In genomic region chr7:143362126-143362961, GRCh38 we compare ENCODE assay signal across 8 cellular contexts. TPM values are rescaled to one million over a fixed set of nuclear protein-coding genes. Genes with fewer than 3 reads are reported as not detected.
DNase-seq lines count a peak whose midpoint lies in the region; ATAC-seq and TF ChIP-seq lines count a peak whose summit lies in the region.

Gene FAM131B (minus strand): TSS chr7:143362713. CDS start chr7:143362603, 110 bp downstream.

- DNase-seq in COR-L47 (lab: John Stamatoyannopoulos, UW) (peak; percentile 13), HEK293T (ENCODE audit: extremely low spot score) (peak; percentile 66), NCI-H446 (lab: John Stamatoyannopoulos, UW) (no peak), A172 (ENCODE audit: low spot score) (no peak), SKM-1 treated with dmso at 0.1 percent for 144 hours (lab: John Stamatoyannopoulos, UW; ENCODE audit: unreplicated experiment) (no peak)
- DNase-seq in activated CD4-positive, alpha-beta T cell treated with anti-CD3 and anti-CD28 coated beads, Interleukin-2, amount 10 ng/mL, durations not matched to agents 7 days and 5 days: peak; percentile 35
- DNase-seq in naive thymus-derived CD8-positive, alpha-beta T cell: peak in 6 of 10 donors; percentile 18 to 47 (median 39)

- POLR2A ChIA-PET in HEK293T (lab: Yijun Ruan, JAX): interaction anchor here (1.0 to 1.4 kb wide), 2 partner anchors 18 to 20 kb away, joined by 3 read pairs; no protein-coding TSS in a partner anchor
- POLR2A ChIA-PET in activated CD4-positive, alpha-beta T cell treated with anti-CD3 and anti-CD28 coated beads, Interleukin-2, amount 10 ng/mL, durations not matched to agents 7 days and 5 days (lab: Charles Lee): no interaction called here
- POLR2A ChIA-PET in naive thymus-derived CD8-positive, alpha-beta T cell (lab: Charles Lee): interaction anchor here (0.7 to 3.1 kb wide), 4 partner anchors 12 to 21 kb away, joined by 3 to 14 read pairs (median 8); no protein-coding TSS in a partner anchor

- H3K36me3 Mint-ChIP-seq in activated CD4-positive, alpha-beta T cell treated with anti-CD3 and anti-CD28 coated beads, Interleukin-2, amount 10 ng/mL, durations not matched to agents 7 days and 5 days (ENCODE audit: low read depth): no peaks in the 10 kb centered on the region
- H3K36me3 Mint-ChIP-seq in naive thymus-derived CD8-positive, alpha-beta T cell: no peaks in the 10 kb centered on the region

- CTCF ChIA-PET in HEK293T (lab: Yijun Ruan, JAX): no interaction called here
- CTCF ChIA-PET in activated CD4-positive, alpha-beta T cell treated with anti-CD3 and anti-CD28 coated beads, Interleukin-2, amount 10 ng/mL, durations not matched to agents 7 days and 5 days (lab: Charles Lee): interaction anchor here (0.9 to 2.0 kb wide), 2 partner anchors 14 to 17 kb away, joined by 4 to 8 read pairs; no protein-coding TSS in a partner anchor

- ATAC-seq in esophagus mucosa: peak; percentile 41
- ATAC-seq in naive thymus-derived CD8-positive, alpha-beta T cell: peak; percentile 80 to 86

- peaks cover 63% of the 10 kb centered on the region for H3K27me3 Mint-ChIP-seq in activated CD4-positive, alpha-beta T cell treated with anti-CD3 and anti-CD28 coated beads, Interleukin-2, amount 10 ng/mL, durations not matched to agents 7 days and 5 days
- H3K27me3 Mint-ChIP-seq in naive thymus-derived CD8-positive, alpha-beta T cell: peaks cover 8 to 33% (median 11%) of the 10 kb centered on the region in 5 donors

- peaks cover 8% of the 10 kb centered on the region for H3K4me1 Mint-ChIP-seq in activated CD4-positive, alpha-beta T cell treated with anti-CD3 and anti-CD28 coated beads, Interleukin-2, amount 10 ng/mL, durations not matched to agents 7 days and 5 days
- peaks cover 9 to 17% (median 11%) of the 10 kb centered on the region in 4 donors for H3K4me1 Mint-ChIP-seq in naive thymus-derived CD8-positive, alpha-beta T cell

- H3K27ac Mint-ChIP-seq in activated CD4-positive, alpha-beta T cell treated with anti-CD3 and anti-CD28 coated beads, Interleukin-2, amount 10 ng/mL, durations not matched to agents 7 days and 5 days: no peak within 1 kb of the TSS
- H3K27ac Mint-ChIP-seq in naive thymus-derived CD8-positive, alpha-beta T cell: peak within 1 kb of the TSS in 8 of 10 donors; percentile 7 to 83 (median 64)

- peak within 1 kb of the TSS; percentile 78 for H3K4me3 Mint-ChIP-seq in activated CD4-positive, alpha-beta T cell treated with anti-CD3 and anti-CD28 coated beads, Interleukin-2, amount 10 ng/mL, durations not matched to agents 7 days and 5 days
- peak within 1 kb of the TSS; percentile 62 to 93 (median 87) for H3K4me3 Mint-ChIP-seq in naive thymus-derived CD8-positive, alpha-beta T cell

- no peaks in the 10 kb centered on the region for H3K9me3 Mint-ChIP-seq in activated CD4-positive, alpha-beta T cell treated with anti-CD3 and anti-CD28 coated beads, Interleukin-2, amount 10 ng/mL, durations not matched to agents 7 days and 5 days
- H3K9me3 Mint-ChIP-seq in naive thymus-derived CD8-positive, alpha-beta T cell: no peaks in the 10 kb centered on the region

TF ChIP-seq in HEK293T, 16 proteins besides CTCF, POLR2A, EP300 and RAD21:
- TF ChIP-seq BHLHE40 (IDR thresholded peaks at IDR 0.05; ENCODE audit: borderline replicate concordance) (no peak), TARDBP (IDR thresholded peaks at IDR 0.05) (no peak), L3MBTL2 (conservative IDR thresholded peaks at IDR 0.05) (no peak), FOXA1 (IDR thresholded peaks at IDR 0.05) (no peak), PKNOX1 (IDR thresholded peaks at IDR 0.05) (no peak), FOXM1 (IDR thresholded peaks at IDR 0.05; ENCODE audit: borderline replicate concordance) (0 out of 2 replicates have a peak, but pooled peaks have one; percentile 17), ELF4 (IDR thresholded peaks at IDR 0.05) (no peak)

RNA-seq across cellular contexts. Expression of gene FAM131B, which starts in this region (rescaled TPM):
- under 1 TPM; 0.29 to 0.30 TPM for total RNA-seq in activated CD4-positive, alpha-beta T cell treated with anti-CD3 and anti-CD28 coated beads, Interleukin-2, amount 10 ng/mL, durations not matched to agents 7 days and 5 days
- 0.44 TPM for total RNA-seq in esophagus mucosa
- total RNA-seq in naive thymus-derived CD8-positive, alpha-beta T cell: 1 to 10 TPM in 1 of 2 experiments, under 1 TPM in 1; 0.78 to 1.2 TPM
- polyA plus RNA-seq in naive thymus-derived CD8-positive, alpha-beta T cell: 1 to 10 TPM in 1 of 3 donors, under 1 TPM in 2; 0.44 to 1.1 (median 0.54) TPM
- 3.9 and 7.1 TPM in 2 replicates for total RNA-seq in A172 (2014; rRNA removed; shearing (Covaris generic))

Comparison
In these comparisons a context has a peak if more than half of its experiments do, and no peak if none do; other contexts are left out.
1. Peak in DNase-seq in activated CD4-positive, alpha-beta T cell treated with anti-CD3 and anti-CD28 coated beads, Interleukin-2, amount 10 ng/mL, durations not matched to agents 7 days and 5 days; RNA of the gene not detected or under 1 TPM.
2. Peak in ATAC-seq in esophagus mucosa; RNA of the gene not detected or under 1 TPM.
3. DNase-seq: peak in COR-L47 (single experiment), HEK293T (single experiment) and naive thymus-derived CD8-positive, alpha-beta T cell (6 of 10); none in NCI-H446 (0 of 2), A172 (single experiment) and SKM-1 treated with dmso at 0.1 percent for 144 hours (single experiment).